Comparison of ENCODE assay signal across 8 cellular contexts in the genomic region with DNA sequence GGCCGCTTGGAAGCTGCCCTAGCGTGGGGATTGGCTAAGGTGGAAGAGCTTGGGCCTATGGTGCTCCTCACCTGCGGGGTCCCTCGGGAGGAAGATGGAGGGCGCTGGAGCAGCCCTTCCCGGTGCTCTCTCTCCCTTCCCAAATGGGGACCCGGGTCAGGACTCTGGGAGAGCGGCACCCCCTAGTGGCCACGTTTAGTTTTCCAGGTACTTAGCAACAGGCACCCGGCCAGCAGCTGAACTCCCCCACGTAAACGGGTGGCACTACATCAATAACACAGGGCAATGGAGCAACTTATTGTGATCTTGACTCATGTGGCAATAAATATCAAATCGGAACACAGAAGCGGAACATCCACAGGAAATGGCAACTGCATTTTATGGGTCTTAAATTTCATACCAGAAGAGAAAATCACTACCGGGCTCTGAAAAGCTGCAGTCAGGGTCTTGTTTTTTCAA.
DNase-seq lines count a peak whose midpoint lies in the region; ATAC-seq and TF ChIP-seq lines count a peak whose summit lies in the region.

No MANE protein-coding gene starts in this region.

- H3K9me3 ChIP-seq in endodermal cell (ENCODE audit: control insufficient read depth, low read length) (peaks cover 4% of the 10 kb centered on the region), stomach (no peaks in the 10 kb centered on the region)

- H3K36me3 Mint-ChIP-seq in endodermal cell (ENCODE audit: low read depth) (no peaks in the 10 kb centered on the region), mesothelial cell of epicardium (peaks cover 5% of the 10 kb centered on the region)

- H3K27me3 Mint-ChIP-seq in endodermal cell (ENCODE audit: insufficient read depth): peaks cover 2% of the 10 kb centered on the region
- no peaks in the 10 kb centered on the region for H3K27me3 Mint-ChIP-seq in mesothelial cell of epicardium (ENCODE audit: low read depth)

- H3K9me3 Mint-ChIP-seq in endodermal cell: peaks cover 13% of the 10 kb centered on the region
- peaks cover 8% of the 10 kb centered on the region for H3K9me3 Mint-ChIP-seq in mesothelial cell of epicardium

- TF ChIP-seq POLR2A in stomach (IDR thresholded peaks at IDR 0.05): no peak

- H3K4me1 Mint-ChIP-seq in endodermal cell: peaks cover 8% of the 10 kb centered on the region
- H3K4me1 Mint-ChIP-seq in mesothelial cell of epicardium: peaks cover 31% of the 10 kb centered on the region

- H3K27ac Mint-ChIP-seq in endodermal cell: no peak overlapping the region
- H3K27ac Mint-ChIP-seq in mesothelial cell of epicardium: peak overlapping the region; percentile 10

- TF ChIP-seq EP300 in stomach (IDR thresholded peaks at IDR 0.05): no peak

- intact Hi-C loops in stomach (cut with DNase I; ENCODE audit: low total_unique reads): no loop called here

- H3K4me1 ChIP-seq in endodermal cell (ENCODE audit: control insufficient read depth, insufficient read depth, low read length): no peaks in the 10 kb centered on the region
- H3K4me1 ChIP-seq in stomach: peaks cover 0 to 5% (median 0%) of the 10 kb centered on the region in 4 donors

- no peak overlapping the region for H3K4me3 ChIP-seq in endodermal cell (ENCODE audit: low read length)
- H3K4me3 ChIP-seq in stomach: no peak overlapping the region

- no peak overlapping the region for H3K9ac ChIP-seq in endodermal cell (ENCODE audit: extremely low read depth, low read length, poor library complexity, severe bottlenecking)

- peak; percentile 84 for TF ChIP-seq CTCF in LNCAP (IDR thresholded peaks at IDR 0.05)
- TF ChIP-seq CTCF in endodermal cell (conservative IDR thresholded peaks at IDR 0.05): peak; percentile 94
- peak; percentile 92 for TF ChIP-seq CTCF in mesothelial cell of epicardium (IDR thresholded peaks at IDR 0.05; ENCODE audit: unreplicated experiment)
- TF ChIP-seq CTCF in stomach (IDR thresholded peaks at IDR 0.05): peak in 3 of 7 experiments; percentile 31 to 50 (median 45)

- H3K4me3 Mint-ChIP-seq in endodermal cell (no peak overlapping the region), mesothelial cell of epicardium (peak overlapping the region; percentile 36)

- H3K27ac ChIP-seq in endodermal cell (ENCODE audit: low read depth, low read length) (no peak overlapping the region), stomach (no peak overlapping the region)

- H3K36me3 ChIP-seq in endodermal cell (ENCODE audit: control insufficient read depth, insufficient read depth, low read length): no peaks in the 10 kb centered on the region
- H3K36me3 ChIP-seq in stomach: no peaks in the 10 kb centered on the region

- DNase-seq in Caki2 (ENCODE audit: low read depth) (peak; percentile 60), endodermal cell (peak; percentile 98), mesothelial cell of epicardium (ENCODE audit: low spot score in 2 of 2, unreplicated experiment in 2 of 2) (peak; percentile 50 to 87), stomach (peak; percentile 55)

- peak; percentile 57 for ATAC-seq in GM19438 (IDR thresholded peaks at IDR 0.05; ENCODE audit: low read depth, unreplicated experiment)
- peak; percentile 50; the same call in 2 of the 3 replicates for ATAC-seq in SK-N-SH treated with all-trans-retinoic acid at 6 μM for 48 hours
- no peak for ATAC-seq in GM19324 (IDR thresholded peaks at IDR 0.05; ENCODE audit: low FRiP score, unreplicated experiment)

- in situ Hi-C loops in Caki2 (cut with HindIII; ENCODE audit: low pct_unique_long_range_greater_than_20kb, low sequenced_read_pairs): no loop called here

- no peaks in the 10 kb centered on the region for H3K27me3 ChIP-seq in endodermal cell (ENCODE audit: control insufficient read depth, insufficient read depth, low read length, poor library complexity, severe bottlenecking)
- H3K27me3 ChIP-seq in stomach: peaks cover 0 to 14% (median 0%) of the 10 kb centered on the region in 3 donors

- 28 to 32% methylated on average over 5 to 15 of the region's 15 CpGs for WGBS in endodermal cell (ENCODE audit: insufficient coverage in 1 of 2, insufficient read length in 1 of 2), 2 experiments
- 12 to 24% (median 16%) methylated on average over 10 to 15 of the region's 15 CpGs for WGBS in stomach, 5 donors

TF ChIP-seq in SK-N-SH treated with all-trans-retinoic acid at 6 μM for 48 hours, 23 proteins besides CTCF, POLR2A, EP300 and RAD21:
- TF ChIP-seq, protein P1, sequence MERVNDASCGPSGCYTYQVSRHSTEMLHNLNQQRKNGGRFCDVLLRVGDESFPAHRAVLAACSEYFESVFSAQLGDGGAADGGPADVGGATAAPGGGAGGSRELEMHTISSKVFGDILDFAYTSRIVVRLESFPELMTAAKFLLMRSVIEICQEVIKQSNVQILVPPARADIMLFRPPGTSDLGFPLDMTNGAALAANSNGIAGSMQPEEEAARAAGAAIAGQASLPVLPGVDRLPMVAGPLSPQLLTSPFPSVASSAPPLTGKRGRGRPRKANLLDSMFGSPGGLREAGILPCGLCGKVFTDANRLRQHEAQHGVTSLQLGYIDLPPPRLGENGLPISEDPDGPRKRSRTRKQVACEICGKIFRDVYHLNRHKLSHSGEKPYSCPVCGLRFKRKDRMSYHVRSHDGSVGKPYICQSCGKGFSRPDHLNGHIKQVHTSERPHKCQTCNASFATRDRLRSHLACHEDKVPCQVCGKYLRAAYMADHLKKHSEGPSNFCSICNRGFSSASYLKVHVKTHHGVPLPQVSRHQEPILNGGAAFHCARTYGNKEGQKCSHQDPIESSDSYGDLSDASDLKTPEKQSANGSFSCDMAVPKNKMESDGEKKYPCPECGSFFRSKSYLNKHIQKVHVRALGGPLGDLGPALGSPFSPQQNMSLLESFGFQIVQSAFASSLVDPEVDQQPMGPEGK (CRISPR knock-in tag; IDR thresholded peaks at IDR 0.05; ENCODE audit: borderline replicate concordance): no peak
- TF ChIP-seq, protein P2, sequence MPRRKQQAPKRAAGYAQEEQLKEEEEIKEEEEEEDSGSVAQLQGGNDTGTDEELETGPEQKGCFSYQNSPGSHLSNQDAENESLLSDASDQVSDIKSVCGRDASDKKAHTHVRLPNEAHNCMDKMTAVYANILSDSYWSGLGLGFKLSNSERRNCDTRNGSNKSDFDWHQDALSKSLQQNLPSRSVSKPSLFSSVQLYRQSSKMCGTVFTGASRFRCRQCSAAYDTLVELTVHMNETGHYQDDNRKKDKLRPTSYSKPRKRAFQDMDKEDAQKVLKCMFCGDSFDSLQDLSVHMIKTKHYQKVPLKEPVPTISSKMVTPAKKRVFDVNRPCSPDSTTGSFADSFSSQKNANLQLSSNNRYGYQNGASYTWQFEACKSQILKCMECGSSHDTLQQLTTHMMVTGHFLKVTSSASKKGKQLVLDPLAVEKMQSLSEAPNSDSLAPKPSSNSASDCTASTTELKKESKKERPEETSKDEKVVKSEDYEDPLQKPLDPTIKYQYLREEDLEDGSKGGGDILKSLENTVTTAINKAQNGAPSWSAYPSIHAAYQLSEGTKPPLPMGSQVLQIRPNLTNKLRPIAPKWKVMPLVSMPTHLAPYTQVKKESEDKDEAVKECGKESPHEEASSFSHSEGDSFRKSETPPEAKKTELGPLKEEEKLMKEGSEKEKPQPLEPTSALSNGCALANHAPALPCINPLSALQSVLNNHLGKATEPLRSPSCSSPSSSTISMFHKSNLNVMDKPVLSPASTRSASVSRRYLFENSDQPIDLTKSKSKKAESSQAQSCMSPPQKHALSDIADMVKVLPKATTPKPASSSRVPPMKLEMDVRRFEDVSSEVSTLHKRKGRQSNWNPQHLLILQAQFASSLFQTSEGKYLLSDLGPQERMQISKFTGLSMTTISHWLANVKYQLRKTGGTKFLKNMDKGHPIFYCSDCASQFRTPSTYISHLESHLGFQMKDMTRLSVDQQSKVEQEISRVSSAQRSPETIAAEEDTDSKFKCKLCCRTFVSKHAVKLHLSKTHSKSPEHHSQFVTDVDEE (CRISPR knock-in tag; IDR thresholded peaks at IDR 0.05): peak; percentile 64; the same call in 1 of the 2 replicates
